19 cellular contexts compared by ENCODE assay signal in genomic region chr2:16259010-16259409, GRCh38.
DNase-seq lines count a peak whose midpoint lies in the region; TF ChIP-seq lines count a peak whose summit lies in the region.
"Had no signal": no experiment of that assay in that cellular context is flagged by ENCODE, and none has a peak within 500 bp of the region (broad histone marks: within the 10 kb centered on the region; RNA-seq: fewer than 3 reads in every experiment).

No MANE protein-coding gene starts in this region.

- H3K9me3 ChIP-seq in endodermal cell (ENCODE audit: control insufficient read depth, low read length) = peaks cover 8% of the 10 kb centered on the region
- no peaks in the 10 kb centered on the region for H3K9me3 ChIP-seq in CD4-positive, alpha-beta memory T cell (ENCODE audit: control insufficient read depth in 1 of 2, low read length in 2 of 2)
- H3K9me3 ChIP-seq: A549; BLaER1 treated with 17β-estradiol and CSF1 and Interleukin-3, amounts not matched to agents 10 nM and 100 nM; HAP-1 had no signal

- CTCF ChIA-PET in CD4-positive, alpha-beta memory T cell (lab: Charles Lee; ENCODE audit: partially characterized antibody) = interaction anchor here (1.3 kb wide), 1 partner anchor 12 kb away, joined by 4 read pairs; no protein-coding TSS in a partner anchor

- H3K9me3 Mint-ChIP-seq in endodermal cell = peaks cover 3% of the 10 kb centered on the region
- H3K9me3 Mint-ChIP-seq in HFFc6 = peaks cover 60% of the 10 kb centered on the region
- peaks cover 0 to 4% (median under 1%) of the 10 kb centered on the region in 8 donors for H3K9me3 Mint-ChIP-seq in CD4-positive, alpha-beta memory T cell
- H3K9me3 Mint-ChIP-seq: CD4-positive, alpha-beta T cell had no signal

- TF ChIP-seq CTCF in 22Rv1 (IDR thresholded peaks at IDR 0.05) (no peak), endodermal cell (conservative IDR thresholded peaks at IDR 0.05) (no peak), HFFc6 (IDR thresholded peaks at IDR 0.05) (no peak)

- peaks cover 5% of the 10 kb centered on the region for H3K4me1 ChIP-seq in endodermal cell (ENCODE audit: control insufficient read depth, insufficient read depth, low read length)
- H3K4me1 ChIP-seq in CD4-positive, alpha-beta memory T cell (ENCODE audit: insufficient read depth, low read length) = no peaks in the 10 kb centered on the region
- H3K4me1 ChIP-seq: A549 had no signal

- H3K27me3 Mint-ChIP-seq in endodermal cell (ENCODE audit: insufficient read depth) (peaks cover 13% of the 10 kb centered on the region), HFFc6 (ENCODE audit: insufficient read depth) (no peaks in the 10 kb centered on the region)
- peaks cover 0 to 2% of the 10 kb centered on the region in 2 donors for H3K27me3 Mint-ChIP-seq in CD4-positive, alpha-beta memory T cell
- H3K27me3 Mint-ChIP-seq: CD4-positive, alpha-beta T cell had no signal

- H3K4me1 Mint-ChIP-seq in endodermal cell (peaks cover 41% of the 10 kb centered on the region), HFFc6 (ENCODE audit: low read depth) (no peaks in the 10 kb centered on the region)
- no peaks in the 10 kb centered on the region for H3K4me1 Mint-ChIP-seq in CD4-positive, alpha-beta memory T cell
- H3K4me1 Mint-ChIP-seq: CD14-positive monocyte had no signal

- H3K9ac ChIP-seq in endodermal cell (ENCODE audit: extremely low read depth, low read length, poor library complexity, severe bottlenecking) = no peak overlapping the region
- H3K9ac ChIP-seq: BLaER1 treated with 17β-estradiol and CSF1 and Interleukin-3, amounts not matched to agents 10 nM and 100 nM had no signal

- no peaks in the 10 kb centered on the region for H3K36me3 Mint-ChIP-seq in endodermal cell (ENCODE audit: low read depth)
- H3K36me3 Mint-ChIP-seq in HFFc6 (ENCODE audit: low read depth) = no peaks in the 10 kb centered on the region
- no peaks in the 10 kb centered on the region for H3K36me3 Mint-ChIP-seq in CD4-positive, alpha-beta memory T cell
- H3K36me3 Mint-ChIP-seq: CD14-positive monocyte had no signal

- H3K4me3 Mint-ChIP-seq in endodermal cell (peak overlapping the region; percentile 4), HFFc6 (no peak overlapping the region)
- H3K4me3 Mint-ChIP-seq in CD4-positive, alpha-beta memory T cell = no peak overlapping the region
- H3K4me3 Mint-ChIP-seq: CD14-positive monocyte; CD4-positive, alpha-beta T cell had no signal

- H3K27ac ChIP-seq in 22Rv1 (peak overlapping the region; percentile 59), endodermal cell (ENCODE audit: low read depth, low read length) (no peak overlapping the region)
- H3K27ac ChIP-seq in CD4-positive, alpha-beta memory T cell (ENCODE audit: low read depth, low read length) = no peak overlapping the region
- H3K27ac ChIP-seq: A549; BLaER1 treated with 17β-estradiol and CSF1 and Interleukin-3, amounts not matched to agents 10 nM and 100 nM had no signal

- DNase-seq in DMS53 treated with DMSO at 0.1 percent for 48 hours (lab: John Stamatoyannopoulos, UW; ENCODE audit: unreplicated experiment) (peak; percentile 53), endodermal cell (no peak), medulla oblongata (ENCODE audit: extremely low spot score) (no peak), HFFc6 (no peak)
- no peak for DNase-seq in CD4-positive, alpha-beta memory T cell
- DNase-seq: 8988T; ACHN; AML-193; Calu3; CD4-positive, alpha-beta T cell; COR-L47; DND-41; GOT3 had no signal

- POLR2A ChIA-PET in CD4-positive, alpha-beta memory T cell (lab: Charles Lee; ENCODE audit: partially characterized antibody) = no interaction called here

- H3K27me3 ChIP-seq in endodermal cell (ENCODE audit: control insufficient read depth, insufficient read depth, low read length, poor library complexity, severe bottlenecking) = no peaks in the 10 kb centered on the region
- H3K27me3 ChIP-seq in CD4-positive, alpha-beta memory T cell (ENCODE audit: insufficient read depth, low read length) = no peaks in the 10 kb centered on the region
- H3K27me3 ChIP-seq: BE2C; BLaER1 treated with 17β-estradiol and CSF1 and Interleukin-3, amounts not matched to agents 10 nM and 100 nM had no signal

- no peak overlapping the region for H3K4me3 ChIP-seq in endodermal cell (ENCODE audit: low read length)
- no peak overlapping the region for H3K4me3 ChIP-seq in CD4-positive, alpha-beta memory T cell (ENCODE audit: low read length in 2 of 2)
- H3K4me3 ChIP-seq: A549; BLaER1 treated with 17β-estradiol and CSF1 and Interleukin-3, amounts not matched to agents 10 nM and 100 nM; HAP-1 had no signal

- intact Hi-C loops in CD4-positive, alpha-beta memory T cell (cut with micrococcal nuclease) = no loop called here

- 77% methylated on average over 1 of the region's 1 CpG; no CpG with 5 or more reads in 1 of the 2 experiments for WGBS in endodermal cell (ENCODE audit: insufficient coverage in 1 of 2, insufficient read length in 1 of 2), 2 experiments

- H3K27ac Mint-ChIP-seq in endodermal cell (no peak overlapping the region), HFFc6 (no peak overlapping the region)
- no peak overlapping the region for H3K27ac Mint-ChIP-seq in CD4-positive, alpha-beta memory T cell
- H3K27ac Mint-ChIP-seq: CD14-positive monocyte; CD4-positive, alpha-beta T cell had no signal

- no peaks in the 10 kb centered on the region for H3K36me3 ChIP-seq in endodermal cell (ENCODE audit: control insufficient read depth, insufficient read depth, low read length)
- H3K36me3 ChIP-seq in CD4-positive, alpha-beta memory T cell (ENCODE audit: insufficient read depth, low read length) = no peaks in the 10 kb centered on the region
- H3K36me3 ChIP-seq: BE2C; BLaER1 treated with 17β-estradiol and CSF1 and Interleukin-3, amounts not matched to agents 10 nM and 100 nM; HAP-1 had no signal
